Comparison of ENCODE assay signal across 18 cellular contexts in the genomic region with DNA sequence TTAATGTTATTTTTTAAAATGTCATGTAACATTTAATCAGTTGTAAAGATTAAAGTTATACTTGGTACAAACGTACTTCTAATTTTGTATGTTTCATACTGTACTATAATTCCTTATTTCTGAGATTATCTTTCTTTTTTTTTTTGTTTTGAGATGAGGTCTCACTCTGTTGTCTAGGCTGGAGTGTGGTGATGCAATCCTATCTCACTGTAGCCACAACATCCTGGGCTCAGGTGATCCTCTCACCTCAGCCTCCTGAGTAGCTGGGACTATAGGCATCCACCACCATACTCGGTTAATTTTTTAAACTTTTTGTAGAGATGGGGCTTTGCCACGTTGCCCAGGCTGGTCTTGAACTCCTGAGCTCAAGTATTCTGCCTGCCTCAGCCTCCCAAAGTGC. TPM values are rescaled to one million over a fixed set of nuclear protein-coding genes. Genes with fewer than 3 reads are reported as not detected.
"Had no signal": no experiment of that assay in that cellular context is flagged by ENCODE, and none has a peak within 500 bp of the region (broad histone marks: within the 10 kb centered on the region; RNA-seq: fewer than 3 reads in every experiment).

No MANE protein-coding gene starts in this region.

- H3K27me3 Mint-ChIP-seq: activated CD8-positive, alpha-beta memory T cell treated with anti-CD3 and anti-CD28 coated beads, Interleukin-2, amount 10 ng/mL, durations not matched to agents 7 days and 5 days; brain; stimulated activated naive CD8-positive, alpha-beta T cell treated with anti-CD3 and anti-CD28 coated beads, Interleukin-15, Interleukin-2, amounts not matched to agents 100 ng/mL and 50 ng/mL, for 24 hours had no signal

- H3K4me1 ChIP-seq: left lung, upper lobe of right lung had no signal

- H3K9me3 ChIP-seq: ovary, upper lobe of right lung had no signal

- H3K27ac Mint-ChIP-seq: activated CD8-positive, alpha-beta memory T cell treated with anti-CD3 and anti-CD28 coated beads, Interleukin-2, amount 10 ng/mL, durations not matched to agents 7 days and 5 days; activated naive CD4-positive, alpha-beta T cell treated with anti-CD3 and anti-CD28 coated beads, Interleukin-2, amount 50 U/mL, for 72 hours; activated T-cell treated with anti-CD3 and anti-CD28 coated beads, Interleukin-2, amount 50 U/mL, for 24 hours; brain; stimulated activated naive CD8-positive, alpha-beta T cell treated with anti-CD3 and anti-CD28 coated beads, Interleukin-15, Interleukin-2, amounts not matched to agents 100 ng/mL and 50 ng/mL, for 24 hours had no signal

- H3K27me3 ChIP-seq: left lung, ovary, upper lobe of right lung had no signal

- H3K36me3 Mint-ChIP-seq: activated naive CD4-positive, alpha-beta T cell treated with anti-CD3 and anti-CD28 coated beads, Interleukin-2, amount 50 U/mL, for 72 hours; brain had no signal

- ATAC-seq: activated CD8-positive, alpha-beta memory T cell treated with anti-CD3 and anti-CD28 coated beads, Interleukin-2, amount 10 ng/mL, durations not matched to agents 7 days and 5 days; activated naive CD4-positive, alpha-beta T cell treated with anti-CD3 and anti-CD28 coated beads, Interleukin-2, amount 50 U/mL, for 72 hours; upper lobe of right lung had no signal

- DNase-seq: activated CD4-positive, alpha-beta T cell treated with anti-CD3 and anti-CD28 coated beads for 1 hour; activated CD4-positive, alpha-beta T cell treated with anti-CD3 and anti-CD28 coated beads, Interleukin-2, amount 50 U/mL, for 48 hours; activated CD8-positive, alpha-beta memory T cell treated with anti-CD3 and anti-CD28 coated beads, Interleukin-2, amount 10 ng/mL, durations not matched to agents 7 days and 5 days; activated effector memory CD4-positive, alpha-beta T cell treated with anti-CD3 and anti-CD28 coated beads, Interleukin-2, amount 50 U/mL, for 16 hours; activated T-cell treated with anti-CD3 and anti-CD28 coated beads, Interleukin-2, amount 50 U/mL, for 24 hours; amniotic stem cell; effector CD8-positive, alpha-beta T cell; erythroblast; left lung; ovary; stimulated activated CD4-positive, alpha-beta T cell treated with anti-CD3 and anti-CD28 coated beads, Interleukin-4, amount 100 ng/mL, for 1 hour; T-helper 9 cell; upper lobe of right lung had no signal

- H3K9me3 Mint-ChIP-seq: activated naive CD4-positive, alpha-beta T cell treated with anti-CD3 and anti-CD28 coated beads, Interleukin-2, amount 50 U/mL, for 72 hours; neural crest cell; stimulated activated naive CD8-positive, alpha-beta T cell treated with anti-CD3 and anti-CD28 coated beads, Interleukin-15, Interleukin-2, amounts not matched to agents 100 ng/mL and 50 ng/mL, for 24 hours had no signal

- H3K27ac ChIP-seq: coronary artery, left lung, ovary, upper lobe of right lung had no signal

- H3K4me1 Mint-ChIP-seq: activated CD8-positive, alpha-beta memory T cell treated with anti-CD3 and anti-CD28 coated beads, Interleukin-2, amount 10 ng/mL, durations not matched to agents 7 days and 5 days; brain had no signal

- H3K36me3 ChIP-seq: left lung, ovary, upper lobe of right lung had no signal

- H3K4me3 Mint-ChIP-seq: activated CD8-positive, alpha-beta memory T cell treated with anti-CD3 and anti-CD28 coated beads, Interleukin-2, amount 10 ng/mL, durations not matched to agents 7 days and 5 days; activated T-cell treated with anti-CD3 and anti-CD28 coated beads, Interleukin-2, amount 50 U/mL, for 24 hours; brain; neural crest cell; stimulated activated naive CD8-positive, alpha-beta T cell treated with anti-CD3 and anti-CD28 coated beads, Interleukin-15, Interleukin-2, amounts not matched to agents 100 ng/mL and 50 ng/mL, for 24 hours had no signal

- H3K4me3 ChIP-seq: coronary artery, left lung, ovary, upper lobe of right lung had no signal

RNA-seq across cellular contexts. Expression of gene ANKDD1B, which starts 28.7 kb away (rescaled TPM):
- total RNA-seq: activated CD8-positive, alpha-beta memory T cell treated with anti-CD3 and anti-CD28 coated beads, Interleukin-2, amount 10 ng/mL, durations not matched to agents 7 days and 5 days had no signal
